In the genomic region with DNA sequence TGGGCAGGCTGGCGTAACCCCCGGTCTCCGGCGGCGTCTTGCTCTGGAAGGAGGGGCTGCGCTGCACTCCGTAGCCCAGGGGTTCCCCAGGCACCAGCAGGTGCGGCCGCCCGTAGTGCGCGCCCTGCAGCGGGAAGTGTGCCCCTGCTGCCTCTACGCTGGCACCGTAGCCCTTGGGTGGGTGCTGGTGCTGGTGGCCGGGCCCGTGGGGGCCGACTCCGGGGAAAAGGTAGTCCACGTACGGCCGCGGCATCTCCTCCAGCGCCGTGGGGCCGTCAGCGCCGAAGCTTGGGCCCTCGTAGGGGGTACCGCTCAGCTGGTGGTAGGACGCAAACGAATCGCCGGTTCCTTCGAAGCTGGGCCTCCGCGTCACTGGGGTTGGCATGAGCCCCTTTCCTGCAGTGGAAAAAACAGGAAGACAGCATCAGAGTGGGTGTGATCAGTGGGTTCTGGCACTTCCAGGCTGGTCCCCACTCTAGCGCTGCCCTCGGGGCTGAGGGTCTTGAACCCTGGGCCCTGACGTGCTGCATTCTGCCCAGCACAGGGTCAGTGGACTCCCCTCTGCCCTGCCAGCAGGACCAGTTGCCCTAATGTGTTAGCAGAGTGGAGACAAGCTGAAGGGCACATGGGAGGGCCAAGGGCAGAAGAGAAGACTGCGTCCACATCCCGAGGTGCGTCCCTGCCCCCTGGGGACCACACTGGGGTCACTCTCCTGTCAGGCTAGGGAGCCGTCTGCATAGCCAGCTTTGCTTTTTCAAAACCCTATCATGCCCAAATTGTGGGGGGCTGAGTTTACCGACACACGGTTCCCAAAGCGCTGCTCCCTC, we compare ENCODE assay signal across 20 cellular contexts.
DNase-seq lines count a peak whose midpoint lies in the region; ATAC-seq, FAIRE-seq and TF ChIP-seq lines count a peak whose summit lies in the region.
"Had no signal": no experiment of that assay in that cellular context is flagged by ENCODE, and none has a peak within 500 bp of the region (broad histone marks: within the 10 kb centered on the region; RNA-seq: fewer than 3 reads in every experiment).

No MANE protein-coding gene starts in this region.

- no peak overlapping the region for H3K23ac ChIP-seq in H1 (ENCODE audit: insufficient read length)

- 0 out of 2 replicates have a peak overlapping the region, but pooled peaks have one; percentile 16 for H2BK5ac ChIP-seq in H1 (ENCODE audit: low read depth, low read length)

- TF ChIP-seq CTCF in AG04450 (IDR thresholded peaks at IDR 0.05; ENCODE audit: low read depth, low read length) (no peak), H1 (IDR thresholded peaks at IDR 0.05; ENCODE audit: control extremely low read depth in 1 of 3, insufficient read depth in 1 of 3, low read depth in 1 of 3, low read length in 3 of 3) (no peak), psoas muscle (IDR thresholded peaks at IDR 0.05) (no peak)

- no peak overlapping the region for H4K8ac ChIP-seq in H1 (ENCODE audit: extremely low read depth, insufficient read depth, low read length)

- TF ChIP-seq POLR2A in H1 (IDR thresholded peaks at IDR 0.05; ENCODE audit: control extremely low read depth in 1 of 2, low read depth in 2 of 2, low read length in 2 of 2), result no peak

- H3K18ac ChIP-seq in H1 (ENCODE audit: extremely low read depth, low read length), result no peak overlapping the region

- intact Hi-C loops in right cardiac atrium (cut with DNase I), result no loop called here
- intact Hi-C loops in psoas muscle (cut with DNase I), result no loop called here

- H3K4me1 ChIP-seq in H1 (replicated peaks in 1 of 4; ENCODE audit: control insufficient read depth in 3 of 4, insufficient read depth in 4 of 4, low read length in 3 of 4) (no peaks in the 10 kb centered on the region), right cardiac atrium (ENCODE audit: control insufficient read depth, insufficient read depth, low read length) (no peaks in the 10 kb centered on the region), psoas muscle (peaks cover 13% of the 10 kb centered on the region)

- H2BK15ac ChIP-seq in H1 (ENCODE audit: low read length), result no peak overlapping the region

- H3K4ac ChIP-seq in H1 (replicated peaks; ENCODE audit: insufficient read length, low read depth, low read length), result no peak overlapping the region

- H2BK20ac ChIP-seq in H1 (ENCODE audit: low read length), result no peak overlapping the region

- DNase-seq in AG04450 (ENCODE audit: low read depth, low spot score), result no peak
- no peak for DNase-seq in H1 (ENCODE audit: low read depth in 1 of 2, low spot score in 2 of 2)
- DNase-seq in right cardiac atrium, result no peak
- DNase-seq in psoas muscle, result no peak
- DNase-seq in NCI-H82 treated with DMSO at 0.1 percent for 48 hours (lab: John Stamatoyannopoulos, UW; ENCODE audit: unreplicated experiment), result no peak
- no peak for DNase-seq in T-cell
- DNase-seq: C1 segment of cervical spinal cord; DND-41; GM23248; NCI-H1105 treated with DMSO at 0.1 percent for 48 hours; NCI-H187; NCI-H526 treated with DMSO at 0.1 percent for 48 hours; NK-92 treated with Interleukin-12 subunit alpha and Interleukin-12 subunit beta, amount 100 ng/mL, for 24 hours; OCI-M1 had no signal

- no peak for TF ChIP-seq EP300 in H1 (IDR thresholded peaks at IDR 0.05; ENCODE audit: borderline replicate concordance in 1 of 2, low read depth in 2 of 2, low read length in 2 of 2)

- peaks cover 0 to 39% of the 10 kb centered on the region in 2 experiments; a peak in 3 of 4 replicates for H3K79me2 ChIP-seq in H1 (ENCODE audit: control insufficient read depth in 1 of 2, insufficient read depth in 2 of 2, low read length in 2 of 2)

- WGBS in H1 (ENCODE audit: extremely low coverage in 1 of 2, insufficient coverage in 1 of 2, insufficient read length in 1 of 2, insufficient replicate concordance in 2 of 2, low coverage in 1 of 2, low lambda C conversion rate in 2 of 2, missing lambda C conversion rate in 1 of 2), 2 experiments, result 91% methylated on average over 35 of the region's 47 CpGs; no CpG with 5 or more reads in 1 of the 2 experiments
- 93% methylated on average over 47 of the region's 47 CpGs for WGBS in right cardiac atrium
- WGBS in psoas muscle, 3 donors, result 92 to 96% (median 95%) methylated on average over 45 to 47 of the region's 47 CpGs

- H3K79me1 ChIP-seq in H1 (ENCODE audit: low read depth, low read length), result peaks cover 13% of the 10 kb centered on the region

- POLR2A ChIA-PET in AG04450 (lab: Yijun Ruan, JAX), result no interaction called here
- POLR2A ChIA-PET in H1 (lab: Charles Lee; ENCODE audit: partially characterized antibody), result interaction anchor here (0.8 to 1.3 kb wide), 2 partner anchors 8 to 47 kb away, joined by 3 to 4 read pairs; no protein-coding TSS in a partner anchor
- POLR2A ChIA-PET in T-cell (lab: Charles Lee), result no interaction called here

- no peak for FAIRE-seq in H1 (lab: Jason Lieb, UNC)
- FAIRE-seq: G401.6, GM12878, HepG2 had no signal

- H3K27ac ChIP-seq in AG04450 (ENCODE audit: low read depth, low read length), result peak overlapping the region; percentile 31
- H3K27ac ChIP-seq in H1 (ENCODE audit: low read depth, low read length), result no peak overlapping the region
- no peak overlapping the region for H3K27ac ChIP-seq in right cardiac atrium (ENCODE audit: low read length)
- peak overlapping the region; percentile 24 for H3K27ac ChIP-seq in psoas muscle
- H3K27ac ChIP-seq: GM23248, KMS-11 had no signal

- no peak overlapping the region for H4K5ac ChIP-seq in H1 (ENCODE audit: insufficient read length, low read depth, low read length)

- ATAC-seq in right cardiac atrium, result peak; percentile 10 to 37
- ATAC-seq in psoas muscle, result peak in 1 of 4 donors; percentile 4
- ATAC-seq in HG03469 (IDR thresholded peaks at IDR 0.05; ENCODE audit: unreplicated experiment), result no peak
- no peak for ATAC-seq in HG03571 (IDR thresholded peaks at IDR 0.05; ENCODE audit: unreplicated experiment)
- no peak for ATAC-seq in T-cell (replicated peaks in 1 of 4)
- ATAC-seq: GM12878, HepG2 had no signal

- H3K4me3 ChIP-seq in AG04450 (ENCODE audit: low read depth, low read length), result no peak overlapping the region
- no peak overlapping the region for H3K4me3 ChIP-seq in H1 (ENCODE audit: extremely low read depth in 1 of 4, insufficient read depth in 2 of 4, low read depth in 3 of 4, low read length in 4 of 4)
- H3K4me3 ChIP-seq in right cardiac atrium (ENCODE audit: low read length), result no peak overlapping the region
- no peak overlapping the region for H3K4me3 ChIP-seq in psoas muscle
- H3K4me3 ChIP-seq: GM12878, GM23248 had no signal

- no peak overlapping the region for H2AK5ac ChIP-seq in H1 (ENCODE audit: low read depth, low read length)

- CTCF ChIA-PET in AG04450 (lab: Charles Lee) (no interaction called here), H1 (lab: Charles Lee; ENCODE audit: partially characterized antibody) (no interaction called here), T-cell (lab: Charles Lee) (no interaction called here)

- no peak overlapping the region for H3K9ac ChIP-seq in H1 (replicated peaks in 1 of 4; ENCODE audit: extremely low read depth in 1 of 4, low read depth in 3 of 4, low read length in 3 of 4)
- H3K9ac ChIP-seq: GM23248, KMS-11 had no signal

- H3K27ac Mint-ChIP-seq in T-cell, result no peak overlapping the region

- peaks cover 4 to 7% of the 10 kb centered on the region in 2 experiments for H4K20me1 ChIP-seq in H1 (replicated peaks in 1 of 2; ENCODE audit: control insufficient read depth in 1 of 2, insufficient read depth in 2 of 2, low read length in 2 of 2)

- H3K4me3 Mint-ChIP-seq in T-cell, result no peak overlapping the region

- H3K27me3 ChIP-seq in AG04450 (ENCODE audit: control insufficient read depth, insufficient read depth, low read length) (no peaks in the 10 kb centered on the region), H1 (replicated peaks in 1 of 4; ENCODE audit: control insufficient read depth in 3 of 4, extremely low read depth in 1 of 4, insufficient read depth in 3 of 4, low read length in 3 of 4) (no peaks in the 10 kb centered on the region), right cardiac atrium (ENCODE audit: control insufficient read depth, insufficient read depth) (no peaks in the 10 kb centered on the region), psoas muscle (ENCODE audit: insufficient read depth in 3 of 3, low read length in 2 of 3) (no peaks in the 10 kb centered on the region)

- no peak overlapping the region for H2AFZ ChIP-seq in H1 (ENCODE audit: low read length)
- H2AFZ ChIP-seq: GM23248 had no signal

- no peak overlapping the region for H2BK120ac ChIP-seq in H1 (replicated peaks; ENCODE audit: low read depth, low read length)

- no peak overlapping the region for H4K91ac ChIP-seq in H1 (replicated peaks; ENCODE audit: insufficient read length, low read length)

- H3K36me3 Mint-ChIP-seq in T-cell, result peaks cover 3% of the 10 kb centered on the region

- no peak overlapping the region for H3K4me2 ChIP-seq in H1 (ENCODE audit: insufficient read depth in 1 of 2, low read depth in 2 of 2, low read length in 2 of 2)
- H3K4me2 ChIP-seq: KMS-11 had no signal

- peaks cover 3 to 9% of the 10 kb centered on the region in 2 donors for H3K27me3 Mint-ChIP-seq in T-cell

- no peak overlapping the region for H2BK12ac ChIP-seq in H1 (ENCODE audit: low read depth, low read length)

- H3K9me3 ChIP-seq in AG04450 (ENCODE audit: control insufficient read depth, insufficient read depth, low read length), result peaks cover 9% of the 10 kb centered on the region; the same call in 1 of the 2 replicates
- no peaks in the 10 kb centered on the region for H3K9me3 ChIP-seq in H1 (ENCODE audit: insufficient read depth in 2 of 2, low read depth in 1 of 2, low read length in 1 of 2)
- no peaks in the 10 kb centered on the region for H3K9me3 ChIP-seq in right cardiac atrium (ENCODE audit: control insufficient read depth, low read length)
- no peaks in the 10 kb centered on the region for H3K9me3 ChIP-seq in psoas muscle

- H3K36me3 ChIP-seq in H1 (ENCODE audit: control insufficient read depth in 2 of 4, insufficient read depth in 4 of 4, low read length in 3 of 4), result peaks cover 10 to 25% (median 15%) of the 10 kb centered on the region in 4 experiments; a peak in 7 of 8 replicates
- peaks cover 5 to 66% of the 10 kb centered on the region in 2 donors for H3K36me3 ChIP-seq in psoas muscle (ENCODE audit: insufficient read depth in 1 of 2, low read depth in 1 of 2)

- no peaks in the 10 kb centered on the region for H3K9me3 Mint-ChIP-seq in T-cell

- H3K23me2 ChIP-seq in H1 (ENCODE audit: low read depth, low read length), result no peaks in the 10 kb centered on the region

- H3K56ac ChIP-seq in H1 (replicated peaks; ENCODE audit: insufficient read length, low read depth, low read length), result no peak overlapping the region

- no peak for TF ChIP-seq RAD21 in H1 (IDR thresholded peaks at IDR 0.05 in 1 of 2, conservative IDR thresholded peaks at IDR 0.05 in 1 of 2; ENCODE audit: low read depth in 2 of 2, low read length in 2 of 2)

- H3K14ac ChIP-seq in H1 (ENCODE audit: insufficient read length), result no peak overlapping the region

- peaks cover 0 to 6% (median 5%) of the 10 kb centered on the region in 3 donors for H3K4me1 Mint-ChIP-seq in T-cell

TF ChIP-seq in H1, 55 proteins besides CTCF, POLR2A, EP300 and RAD21 (continues in another document):
- TF ChIP-seq CBX8 (IDR thresholded peaks at IDR 0.05; ENCODE audit: borderline replicate concordance, low read depth, low read length) (no peak), CEBPB (IDR thresholded peaks at IDR 0.05; ENCODE audit: low read depth, low read length) (no peak), POU5F1 (IDR thresholded peaks at IDR 0.05; ENCODE audit: low read depth, low read length) (no peak), KDM5A (IDR thresholded peaks at IDR 0.05; ENCODE audit: low read length) (no peak)

Comparison
In these comparisons a context has a peak if more than half of its experiments do, and no peak if none do; other contexts are left out.
1. H3K27ac ChIP-seq: peak in AG04450 (single experiment) and psoas muscle (single experiment); none in H1 (single experiment) and right cardiac atrium (single experiment).
2. ATAC-seq: peak in right cardiac atrium (2 of 2); none in HG03469 (single experiment), HG03571 (single experiment) and T-cell (0 of 4).